In the genomic region with DNA sequence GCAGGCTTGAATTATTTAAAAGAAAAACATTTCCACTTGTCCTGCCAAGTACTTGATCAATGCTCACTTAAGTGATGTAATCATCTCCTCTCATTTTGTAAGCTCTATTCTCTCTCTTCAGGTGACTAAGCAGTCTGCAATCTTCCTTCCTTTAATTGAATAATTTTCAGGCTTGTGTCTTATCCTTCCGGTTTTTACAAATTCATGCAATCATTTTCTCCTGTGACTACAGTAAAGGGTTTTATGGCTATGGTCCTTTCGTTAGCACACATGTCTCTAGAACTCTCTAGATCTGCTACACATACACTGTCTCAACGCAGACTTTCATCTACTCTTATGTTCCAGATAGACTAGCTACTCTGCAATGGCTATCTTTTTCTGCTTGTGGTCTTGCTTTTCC, we compare ENCODE assay signal across 10 cellular contexts. TPM values are rescaled to one million over a fixed set of nuclear protein-coding genes. Genes with fewer than 3 reads are reported as not detected.
DNase-seq lines count a peak whose midpoint lies in the region; ATAC-seq and TF ChIP-seq lines count a peak whose summit lies in the region.
"Had no signal": no experiment of that assay in that cellular context is flagged by ENCODE, and none has a peak within 500 bp of the region (broad histone marks: within the 10 kb centered on the region; RNA-seq: fewer than 3 reads in every experiment).

No MANE protein-coding gene starts in this region.

- DNase-seq in Calu3 (no peak), NCI-H1436 treated with DMSO at 0.1 percent for 48 hours (lab: John Stamatoyannopoulos, UW) (peak; percentile 85), amniotic epithelial cell (ENCODE audit: low read depth) (peak; percentile 85), lower lobe of right lung (no peak), NCI-H1417 treated with DMSO at 0.1 percent for 48 hours (lab: John Stamatoyannopoulos, UW) (no peak), midbrain (lab: John Stamatoyannopoulos, UW) (no peak)
- DNase-seq: RPMI8226; stimulated activated CD4-positive, alpha-beta T cell treated with anti-CD3 and anti-CD28 coated beads, Interleukin-2, amount 100 ng/mL, for 24 hours had no signal

- H3K27me3 ChIP-seq in lower lobe of right lung (ENCODE audit: low read depth), result no peaks in the 10 kb centered on the region

- no peaks in the 10 kb centered on the region for H3K36me3 ChIP-seq in lower lobe of right lung

- peaks cover 65% of the 10 kb centered on the region for H3K4me1 Mint-ChIP-seq in Calu3 (ENCODE audit: low read depth, unreplicated experiment)

- no TSS peak for BruUV-seq in Calu3 (replicated peaks; lab: Mats Ljungman, UMichigan)

- H3K36me3 Mint-ChIP-seq in Calu3 (ENCODE audit: insufficient read depth, unreplicated experiment), result no peaks in the 10 kb centered on the region

- H3K4me3 ChIP-seq in lower lobe of right lung, result no peak overlapping the region

- CTCF ChIA-PET in Calu3 (lab: Charles Lee), result interaction anchor here (0.5 to 2.4 kb wide), 7 partner anchors 12 to 125 kb away, joined by 3 to 6 read pairs (median 3); no protein-coding TSS in a partner anchor

- H3K9me3 Mint-ChIP-seq in Calu3 (ENCODE audit: low read depth, unreplicated experiment), result no peaks in the 10 kb centered on the region

- no peak overlapping the region for H3K4me3 Mint-ChIP-seq in Calu3 (ENCODE audit: low read depth, unreplicated experiment)

- H3K27ac ChIP-seq in lower lobe of right lung, result no peak overlapping the region

- TF ChIP-seq CTCF in Calu3 (IDR thresholded peaks at IDR 0.05; ENCODE audit: unreplicated experiment) (no peak), lower lobe of right lung (IDR thresholded peaks at IDR 0.05) (no peak)

- H3K27me3 Mint-ChIP-seq in Calu3 (ENCODE audit: unreplicated experiment), result no peaks in the 10 kb centered on the region

- no peaks in the 10 kb centered on the region for H3K9me3 ChIP-seq in lower lobe of right lung

- intact Hi-C loops in Calu3 (cut with micrococcal nuclease; ENCODE audit: unreplicated experiment), result no loop called here
- intact Hi-C loops in lower lobe of right lung (cut with DNase I), result no loop called here

- H3K4me1 ChIP-seq in lower lobe of right lung, result peaks cover 19% of the 10 kb centered on the region

- ATAC-seq in lower lobe of right lung, result peak; percentile 51 to 66
- ATAC-seq in GM21825 (IDR thresholded peaks at IDR 0.05; ENCODE audit: unreplicated experiment), result no peak
- ATAC-seq in GM18868 (IDR thresholded peaks at IDR 0.05; ENCODE audit: unreplicated experiment), result no peak

- peak overlapping the region; percentile 57 for H3K27ac Mint-ChIP-seq in Calu3 (ENCODE audit: unreplicated experiment)

RNA-seq across cellular contexts. Expression of a gene that starts 12.5 kb away (rescaled TPM):
- total RNA-seq in Calu3 (2022) (0.22 and 0.50 TPM in 2 replicates), lower lobe of right lung (1.2 TPM)

RNA-seq across cellular contexts. Expression of a gene that starts 55.2 kb away (rescaled TPM):
- total RNA-seq in Calu3 (2022) (2.4 and 2.9 TPM in 2 replicates), lower lobe of right lung (16.0 TPM)

Comparison
In these comparisons a context has a peak if more than half of its experiments do, and no peak if none do; other contexts are left out.
1. DNase-seq: peak in NCI-H1436 treated with DMSO at 0.1 percent for 48 hours (single experiment) and amniotic epithelial cell (single experiment); none in Calu3 (single experiment), lower lobe of right lung (single experiment), NCI-H1417 treated with DMSO at 0.1 percent for 48 hours (single experiment) and midbrain (single experiment).
2. ATAC-seq: peak in lower lobe of right lung (2 of 2); none in GM21825 (single experiment) and GM18868 (single experiment).